Comparison of ENCODE assay signal across 21 cellular contexts in genomic region chrX:44784241-44784640, GRCh38. TPM values are rescaled to one million over a fixed set of nuclear protein-coding genes. Genes with fewer than 3 reads are reported as not detected.
"Had no signal": no experiment of that assay in that cellular context is flagged by ENCODE, and none has a peak within 500 bp of the region (broad histone marks: within the 10 kb centered on the region; RNA-seq: fewer than 3 reads in every experiment).

No MANE protein-coding gene starts in this region.

- H3K27me3 ChIP-seq: colonic mucosa, stomach had no signal

- H3K27ac ChIP-seq: colonic mucosa, parathyroid adenoma, stomach, thoracic aorta had no signal

- DNase-seq: activated CD4-positive, alpha-beta memory T cell treated with anti-CD3 and anti-CD28 coated beads for 36 hours; activated CD4-positive, CD25-positive, alpha-beta regulatory T cell treated with anti-CD3 and anti-CD28 coated beads, Interleukin-2, amount 50 U/mL, for 72 hours; activated CD8-positive, alpha-beta memory T cell treated with anti-CD3 and anti-CD28 coated beads, Interleukin-2, amount 50 U/mL, for 48 hours; activated naive CD4-positive, alpha-beta T cell; activated naive CD8-positive, alpha-beta T cell treated with anti-CD3 and anti-CD28 coated beads, Interleukin-2, amount 50 U/mL, for 24 hours; colonic mucosa; effector CD8-positive, alpha-beta T cell; erythroblast; immature natural killer cell; left colon; naive B cell; retina; stimulated activated CD4-positive, alpha-beta T cell treated with anti-CD3 and anti-CD28 coated beads, Interleukin-15, amount 100 ng/mL, for 24 hours; stimulated activated CD4-positive, alpha-beta T cell treated with anti-CD3 and anti-CD28 coated beads, Interleukin-4, amount 100 ng/mL, for 24 hours; stomach had no signal

- ATAC-seq: activated naive CD8-positive, alpha-beta T cell treated with anti-CD3 and anti-CD28 coated beads, Interleukin-2, amount 50 U/mL, for 24 hours; left colon had no signal

- H2AFZ ChIP-seq: parathyroid adenoma had no signal

- H3K4me1 ChIP-seq: colonic mucosa, parathyroid adenoma, stomach had no signal

- H3K9ac ChIP-seq: parathyroid adenoma had no signal

- H3K36me3 ChIP-seq: colonic mucosa, stomach, thoracic aorta had no signal

- H3K4me3 ChIP-seq: colonic mucosa, lung, stomach, thoracic aorta had no signal

- H3K9me3 ChIP-seq: colonic mucosa, stomach, thoracic aorta had no signal

- H3K79me2 ChIP-seq: parathyroid adenoma had no signal

RNA-seq across cellular contexts. Expression of gene DUSP21, which starts 59.6 kb away (rescaled TPM):
- total RNA-seq: activated CD4-positive, alpha-beta memory T cell treated with anti-CD3 and anti-CD28 coated beads for 36 hours; cardiac septum; colonic mucosa; fibroblast of villous mesenchyme; left colon; lung; stomach; thoracic aorta; ureter had no signal
- polyA plus RNA-seq: immature natural killer cell, lung, stomach had no signal
